Comparison of ENCODE assay signal across 23 cellular contexts in the genomic region with DNA sequence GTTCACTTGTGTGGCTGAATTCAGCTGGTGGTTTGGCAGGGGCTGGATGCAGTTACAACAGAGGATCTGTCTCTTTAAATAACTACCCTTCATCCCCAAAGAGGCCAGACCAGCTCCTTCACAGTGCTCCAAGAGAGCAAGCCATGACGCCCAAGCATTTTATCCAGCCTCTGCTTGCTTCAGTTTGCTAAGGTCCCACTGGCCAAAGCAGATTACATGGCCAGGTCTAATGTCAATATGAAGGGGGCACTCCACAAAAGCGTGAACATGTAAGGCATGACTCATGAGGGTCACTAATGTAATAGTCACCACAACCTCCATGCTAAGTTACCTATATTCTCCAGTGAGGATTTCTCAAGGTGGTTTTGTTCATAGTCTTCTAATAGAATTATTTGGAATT.
DNase-seq lines count a peak whose midpoint lies in the region; ATAC-seq and TF ChIP-seq lines count a peak whose summit lies in the region.
"Had no signal": no experiment of that assay in that cellular context is flagged by ENCODE, and none has a peak within 500 bp of the region (broad histone marks: within the 10 kb centered on the region; RNA-seq: fewer than 3 reads in every experiment).

No MANE protein-coding gene starts in this region.

- intact Hi-C loops in left ventricle myocardium superior (cut with micrococcal nuclease) (no loop called here), left cardiac atrium (cut with DNase I) (loop anchor here in 1 of 2 donors (5.0 kb wide), 1 partner anchor 56 kb away; no protein-coding TSS in a partner anchor), upper lobe of right lung (cut with DNase I) (no loop called here)

- ATAC-seq in left ventricle myocardium superior, result peak; percentile 20
- no peak for ATAC-seq in left cardiac atrium
- peak; percentile 42 for ATAC-seq in upper lobe of right lung
- ATAC-seq: activated naive CD4-positive, alpha-beta T cell treated with anti-CD3 and anti-CD28 coated beads, Interleukin-2, amount 50 U/mL, for 72 hours; foreskin keratinocyte had no signal

- H3K4me3 ChIP-seq in SK-N-MC (no peak overlapping the region), fibroblast of mammary gland (ENCODE audit: control insufficient read depth, low read depth, low read length) (no peak overlapping the region), upper lobe of right lung (no peak overlapping the region)
- H3K4me3 ChIP-seq: coronary artery, suprapubic skin had no signal

- H3K27ac ChIP-seq in SK-N-MC, result 0 out of 2 replicates have a peak overlapping the region, but pooled peaks have one; percentile 10
- no peak overlapping the region for H3K27ac ChIP-seq in upper lobe of right lung
- H3K27ac ChIP-seq: coronary artery, foreskin keratinocyte, suprapubic skin had no signal

- H3K4me1 ChIP-seq in upper lobe of right lung, result peaks cover 17% of the 10 kb centered on the region
- H3K4me1 ChIP-seq: foreskin keratinocyte had no signal

- no peaks in the 10 kb centered on the region for H3K27me3 ChIP-seq in upper lobe of right lung
- H3K27me3 ChIP-seq: foreskin keratinocyte, suprapubic skin had no signal

- peak; percentile 28 for DNase-seq in left ventricle myocardium superior
- DNase-seq in left cardiac atrium, result no peak
- no peak for DNase-seq in SK-N-MC (ENCODE audit: low read depth, low spot score)
- peak; percentile 32 for DNase-seq in fibroblast of mammary gland (ENCODE audit: low read depth)
- no peak for DNase-seq in upper lobe of right lung
- DNase-seq in KBM-7, result no peak
- DNase-seq in T-helper 2 cell, result no peak
- no peak for DNase-seq in SIG-M5 (lab: John Stamatoyannopoulos, UW)
- DNase-seq: activated CD4-positive, alpha-beta memory T cell treated with anti-CD3 and anti-CD28 coated beads, Interleukin-2, amount 10 ng/mL, durations not matched to agents 7 days and 5 days; activated T-cell treated with anti-CD3 and anti-CD28 coated beads, Interleukin-2, amount 50 U/mL, for 48 hours; CD8-positive, alpha-beta memory T cell; DND-41; foreskin keratinocyte; midbrain; NCI-H1105; NCI-H2081 treated with DMSO at 0.1 percent for 48 hours; NCI-H446 treated with DMSO at 0.1 percent for 48 hours; NK-92 treated with Interleukin-12 subunit alpha and Interleukin-12 subunit beta, amount 100 ng/mL, for 24 hours; RPMI8226; stimulated activated CD4-positive, alpha-beta T cell treated with anti-CD3 and anti-CD28 coated beads, Interleukin-12 subunit alpha, Interleukin-12 subunit beta, amount 100 ng/mL, for 4 hours had no signal

- no peaks in the 10 kb centered on the region for H3K9me3 ChIP-seq in SK-N-MC (ENCODE audit: low read depth, low read length)
- no peaks in the 10 kb centered on the region for H3K9me3 ChIP-seq in upper lobe of right lung
- H3K9me3 ChIP-seq: suprapubic skin had no signal

- in situ Hi-C loops in KBM-7 (cut with MboI; ENCODE audit: low pct_unique_long_range_greater_than_20kb, low sequenced_read_pairs), result no loop called here

- H3K36me3 ChIP-seq in SK-N-MC (ENCODE audit: insufficient read depth, low read length) (peaks cover 36% of the 10 kb centered on the region), upper lobe of right lung (peaks cover 4% of the 10 kb centered on the region)

- no peak overlapping the region for H3K9ac ChIP-seq in SK-N-MC (ENCODE audit: insufficient read length)

- TF ChIP-seq CTCF in fibroblast of mammary gland (conservative IDR thresholded peaks at IDR 0.05; ENCODE audit: control insufficient read depth, insufficient read depth, low read depth, low read length), result no peak
- TF ChIP-seq CTCF in upper lobe of right lung (IDR thresholded peaks at IDR 0.05), result no peak

Comparison
In these comparisons a context has a peak if more than half of its experiments do, and no peak if none do; other contexts are left out.
1. ATAC-seq: peak in left ventricle myocardium superior (single experiment) and upper lobe of right lung (single experiment); none in left cardiac atrium (0 of 2).
2. DNase-seq: peak in left ventricle myocardium superior (single experiment) and fibroblast of mammary gland (single experiment); none in left cardiac atrium (single experiment), SK-N-MC (single experiment), upper lobe of right lung (single experiment), KBM-7 (single experiment), T-helper 2 cell (0 of 5) and SIG-M5 (single experiment).